In the genomic region with DNA sequence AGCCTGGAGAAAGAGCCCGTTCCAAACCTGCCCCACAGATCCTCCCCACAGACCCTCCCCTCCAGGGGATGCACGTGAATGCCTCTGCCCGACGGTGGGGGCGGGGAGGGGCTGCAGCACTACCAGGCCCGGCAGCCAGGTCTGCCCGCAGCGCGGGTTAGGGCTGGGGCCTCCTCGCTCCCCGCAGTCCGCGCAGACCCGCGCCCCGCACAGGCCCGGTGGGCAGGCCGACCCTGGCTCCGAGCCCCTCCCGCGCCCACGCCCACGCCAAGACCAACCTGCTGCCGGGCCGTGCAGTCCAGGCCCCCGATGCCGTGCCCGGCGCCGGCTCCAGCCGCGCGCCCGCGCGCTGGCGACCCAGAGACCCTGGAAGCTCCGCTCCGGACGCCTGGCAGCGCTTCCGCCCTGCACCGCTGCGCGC, we compare ENCODE assay signal across 8 cellular contexts. TPM values are rescaled to one million over a fixed set of nuclear protein-coding genes. Genes with fewer than 3 reads are reported as not detected.
DNase-seq lines count a peak whose midpoint lies in the region; ATAC-seq and TF ChIP-seq lines count a peak whose summit lies in the region.

A gene with protein sequence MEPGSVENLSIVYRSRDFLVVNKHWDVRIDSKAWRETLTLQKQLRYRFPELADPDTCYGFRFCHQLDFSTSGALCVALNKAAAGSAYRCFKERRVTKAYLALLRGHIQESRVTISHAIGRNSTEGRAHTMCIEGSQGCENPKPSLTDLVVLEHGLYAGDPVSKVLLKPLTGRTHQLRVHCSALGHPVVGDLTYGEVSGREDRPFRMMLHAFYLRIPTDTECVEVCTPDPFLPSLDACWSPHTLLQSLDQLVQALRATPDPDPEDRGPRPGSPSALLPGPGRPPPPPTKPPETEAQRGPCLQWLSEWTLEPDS (minus strand): TSS at position 404 of the 421 bp plus-strand sequence. CDS start 644 bp downstream, outside the sequence.

- H3K4me3 ChIP-seq in GM12875 (ENCODE audit: low read depth, low read length) (peak within 1 kb of the TSS; percentile 95), retinal pigment epithelial cell (ENCODE audit: low read length) (peak within 1 kb of the TSS; percentile 73)

- DNase-seq in glomerular endothelial cell (ENCODE audit: extremely low read depth, low read depth, low spot score) (no peak), retinal pigment epithelial cell (ENCODE audit: low read depth) (no peak), NCI-H2029 (lab: John Stamatoyannopoulos, UW) (no peak), NCI-H128 (lab: John Stamatoyannopoulos, UW; ENCODE audit: unreplicated experiment) (no peak)
- no peak for DNase-seq in stimulated activated CD8-positive, alpha-beta memory T cell treated with anti-CD3 and anti-CD28 coated beads, Interleukin-4, amount 100 ng/mL, for 48 hours

- intact Hi-C loops in T-helper 1 cell treated with Interleukin-12 subunit alpha and Interleukin-12 subunit beta and Interleukin-4 antibody, amounts not matched to agents 30 ng/mL and 1 ng/mL, for 36 hours (cut with micrococcal nuclease): loop anchor here (1.0 to 2.0 kb wide), 2 partner anchors 19 to 183 kb away; a partner anchor contains a TSS

- TF ChIP-seq CTCF in GM12875 (IDR thresholded peaks at IDR 0.05; ENCODE audit: borderline replicate concordance, insufficient read depth, low read depth, low read length) (no peak), retinal pigment epithelial cell (conservative IDR thresholded peaks at IDR 0.05; ENCODE audit: low read depth, low read length) (no peak)

- ATAC-seq in HG02678 (IDR thresholded peaks at IDR 0.05; ENCODE audit: unreplicated experiment): peak; percentile 21

RNA-seq across cellular contexts. Expression of the gene that starts here (rescaled TPM):
- total RNA-seq in T-helper 1 cell treated with Interleukin-12 subunit alpha and Interleukin-12 subunit beta and Interleukin-4 antibody, amounts not matched to agents 30 ng/mL and 1 ng/mL, for 36 hours: 35.4 and 36.4 TPM in 2 replicates
- total RNA-seq in glomerular endothelial cell: 35.9 and 42.1 TPM in 2 replicates
